ENCODE assay signal across 22 cellular contexts in the genomic region with DNA sequence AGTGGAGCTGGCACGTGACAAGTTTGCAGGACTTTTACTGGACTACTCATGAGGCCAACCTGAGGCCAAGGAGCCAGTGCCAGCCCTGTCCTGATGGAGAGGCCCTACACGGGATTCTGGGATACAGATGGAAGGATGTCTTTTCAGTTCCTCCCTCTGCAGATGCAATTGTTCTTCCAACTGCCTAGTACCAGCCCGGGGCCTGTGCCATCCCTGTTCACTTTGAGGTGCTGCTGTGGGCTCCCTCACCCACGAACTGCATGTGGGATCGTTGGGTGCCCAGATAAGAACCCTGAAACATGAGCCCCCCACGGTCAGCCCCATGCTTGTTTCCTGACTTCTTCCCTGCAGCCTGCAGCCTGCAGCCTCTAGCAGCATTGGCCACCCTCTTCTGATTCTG.
"Had no signal": no experiment of that assay in that cellular context is flagged by ENCODE, and none has a peak within 500 bp of the region (broad histone marks: within the 10 kb centered on the region; RNA-seq: fewer than 3 reads in every experiment).

No MANE protein-coding gene starts in this region.

- DNase-seq: dermis blood vessel endothelial cell; dorsolateral prefrontal cortex; effector CD4-positive, alpha-beta T cell; effector memory CD4-positive, alpha-beta T cell; erythroblast; esophagus squamous epithelium; foreskin fibroblast; foreskin melanocyte; gastrocnemius medialis; glutamatergic neuron; head of caudate nucleus; heart right ventricle; hippocampal formation; left cardiac atrium; left lung; left ventricle myocardium superior; lower lobe of right lung; mesenchymal stem cell; midbrain had no signal

- H3K27ac ChIP-seq: coronary artery, dorsolateral prefrontal cortex, epithelial cell of prostate, esophagus squamous epithelium, gastrocnemius medialis, heart right ventricle, left lung, lower lobe of right lung had no signal

- H3K4me1 ChIP-seq: gastrocnemius medialis had no signal

- H3K36me3 ChIP-seq: esophagus squamous epithelium, gastrocnemius medialis, heart right ventricle, left lung, lower lobe of right lung had no signal

- ATAC-seq: esophagus mucosa, gastrocnemius medialis, heart right ventricle, left cardiac atrium, left lung, left ventricle myocardium superior, lower lobe of right lung had no signal

- H3K27me3 ChIP-seq: dorsolateral prefrontal cortex, esophagus squamous epithelium, gastrocnemius medialis, heart right ventricle, left lung had no signal

- H3K9me3 ChIP-seq: esophagus squamous epithelium, gastrocnemius medialis, left lung, lower lobe of right lung had no signal

- H3K4me3 ChIP-seq: coronary artery, dorsolateral prefrontal cortex, esophagus squamous epithelium, gastrocnemius medialis, heart right ventricle, left lung, lower lobe of right lung had no signal
